In the genomic region with DNA sequence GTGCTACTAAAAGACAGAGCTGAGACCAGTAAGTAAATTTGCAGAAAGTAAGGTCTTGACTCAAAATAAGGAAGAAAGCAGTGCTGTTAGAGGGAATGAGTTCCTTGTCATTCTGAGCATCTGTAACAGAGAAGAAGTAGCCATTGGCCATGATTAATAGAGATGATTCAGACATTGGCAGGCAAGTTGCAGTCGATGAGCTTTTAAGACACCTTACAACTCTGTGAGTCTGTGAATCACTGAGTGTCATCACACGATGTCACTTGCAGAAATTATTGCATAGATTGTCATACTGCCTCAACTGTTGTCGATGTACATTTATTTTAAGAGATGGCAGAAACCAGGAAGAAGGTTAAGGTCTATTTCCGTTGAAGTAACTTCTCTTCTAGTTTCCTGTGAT, we compare ENCODE assay signal across 28 cellular contexts.
DNase-seq lines count a peak whose midpoint lies in the region; ATAC-seq and TF ChIP-seq lines count a peak whose summit lies in the region.
"Had no signal": no experiment of that assay in that cellular context is flagged by ENCODE, and none has a peak within 500 bp of the region (broad histone marks: within the 10 kb centered on the region; RNA-seq: fewer than 3 reads in every experiment).

No MANE protein-coding gene starts in this region.

- TF ChIP-seq CTCF in epithelial cell of esophagus (IDR thresholded peaks at IDR 0.05; ENCODE audit: insufficient read depth, low read depth, low read length, missing control alignments) (no peak), foreskin keratinocyte (conservative IDR thresholded peaks at IDR 0.05) (no peak)

- H4K20me1 ChIP-seq in GM23248 (ENCODE audit: insufficient read depth) = no peaks in the 10 kb centered on the region
- H4K20me1 ChIP-seq: BLaER1 treated with 17β-estradiol and CSF1 and Interleukin-3, amounts not matched to agents 10 nM and 100 nM had no signal

- 17 to 20% methylated on average over 4 of the region's 4 CpGs for WGBS in GM23248 (ENCODE audit: low coverage in 1 of 2, low lambda C conversion rate in 2 of 2, missing lambda C conversion rate in 2 of 2), 2 experiments

- H3K4me3 ChIP-seq in GM23248 (no peak overlapping the region), epithelial cell of esophagus (ENCODE audit: low read length) (no peak overlapping the region)
- H3K4me3 ChIP-seq: A549; BLaER1 treated with 17β-estradiol and CSF1 and Interleukin-3, amounts not matched to agents 10 nM and 100 nM; HAP-1; MG63; PC-9; SK-N-MC had no signal

- DNase-seq in GM23248 (peak; percentile 26), RKO (ENCODE audit: low spot score) (peak; percentile 49), epithelial cell of esophagus (ENCODE audit: low read depth) (peak; percentile 55), foreskin keratinocyte (peak; percentile 17 to 41), HK-2 (ENCODE audit: unreplicated experiment) (no peak), NCI-H226 (no peak), NCI-H524 (lab: John Stamatoyannopoulos, UW) (no peak)
- DNase-seq: AML-193; CD4-positive, alpha-beta T cell; DMS53; GOT3; HFFc6; KBM-7; MG63; NCI-H1105 treated with DMSO at 0.1 percent for 48 hours; NCI-H146; NCI-H1930; NCI-H2107; NCI-H446; NCI-H526; NCI-H82; NK-92 treated with Interleukin-12 subunit alpha and Interleukin-12 subunit beta, amount 100 ng/mL, for 24 hours; PC-9; SIG-M5 had no signal

- H2AFZ ChIP-seq in GM23248 = no peak overlapping the region
- H2AFZ ChIP-seq: PC-9 had no signal

- no peaks in the 10 kb centered on the region for H3K9me2 ChIP-seq in GM23248 (ENCODE audit: insufficient read depth)

- in situ Hi-C loops in GM23248 (cut with MboI) = no loop called here

- H3K27ac ChIP-seq in GM23248 (no peak overlapping the region), foreskin keratinocyte (no peak overlapping the region)
- H3K27ac ChIP-seq: A549; BLaER1 treated with 17β-estradiol and CSF1 and Interleukin-3, amounts not matched to agents 10 nM and 100 nM; PC-9; SK-N-MC had no signal

- no peak overlapping the region for H3K4me2 ChIP-seq in GM23248 (ENCODE audit: unreplicated experiment)
- H3K4me2 ChIP-seq: A549; BLaER1 treated with 17β-estradiol and CSF1 and Interleukin-3, amounts not matched to agents 10 nM and 100 nM; PC-9 had no signal

- no peaks in the 10 kb centered on the region for H3F3A ChIP-seq in GM23248 (ENCODE audit: insufficient read depth)

- H3K9me3 ChIP-seq in GM23248 (ENCODE audit: low read depth) = no peaks in the 10 kb centered on the region
- H3K9me3 ChIP-seq: A549, HAP-1, MG63 had no signal

- peak; percentile 75 for ATAC-seq in foreskin keratinocyte
- ATAC-seq: A549 had no signal

- H3K27me3 ChIP-seq in GM23248 (replicated peaks; ENCODE audit: insufficient read depth) (peaks cover 6% of the 10 kb centered on the region), foreskin keratinocyte (peaks cover 80% of the 10 kb centered on the region)
- H3K27me3 ChIP-seq: BLaER1 treated with 17β-estradiol and CSF1 and Interleukin-3, amounts not matched to agents 10 nM and 100 nM; MG63 had no signal

- H3K4me1 ChIP-seq in GM23248 (ENCODE audit: insufficient read depth) = no peaks in the 10 kb centered on the region
- H3K4me1 ChIP-seq in foreskin keratinocyte = no peaks in the 10 kb centered on the region
- H3K4me1 ChIP-seq: A549; BLaER1 treated with 17β-estradiol and CSF1 and Interleukin-3, amounts not matched to agents 10 nM and 100 nM; HAP-1 had no signal

- H3K9ac ChIP-seq in GM23248 = no peak overlapping the region
- H3K9ac ChIP-seq: BLaER1 treated with 17β-estradiol and CSF1 and Interleukin-3, amounts not matched to agents 10 nM and 100 nM had no signal

- no peaks in the 10 kb centered on the region for H3K36me3 ChIP-seq in GM23248 (ENCODE audit: low read depth)
- H3K36me3 ChIP-seq: BLaER1 treated with 17β-estradiol and CSF1 and Interleukin-3, amounts not matched to agents 10 nM and 100 nM; HAP-1; MG63 had no signal

- no peaks in the 10 kb centered on the region for H3K79me2 ChIP-seq in GM23248 (ENCODE audit: insufficient read depth)

Comparison
In these comparisons a context has a peak if more than half of its experiments do, and no peak if none do; other contexts are left out.
1. DNase-seq: peak in GM23248 (single experiment), RKO (single experiment), epithelial cell of esophagus (single experiment) and foreskin keratinocyte (2 of 2); none in HK-2 (single experiment), NCI-H226 (single experiment) and NCI-H524 (0 of 2).